In genomic region chr12:1544991-1545700, GRCh38 we compare ENCODE assay signal across 1 cellular context.
TF ChIP-seq lines count a peak whose summit lies in the region.

No MANE protein-coding gene starts in this region.

TF ChIP-seq in HCT116, 20 proteins besides CTCF, POLR2A, EP300 and RAD21 (continued from another document):
- no peak for TF ChIP-seq ZBTB33 (IDR thresholded peaks at IDR 0.05; ENCODE audit: extremely low read depth, insufficient replicate concordance, low read length)
- no peak for TF ChIP-seq MAX (IDR thresholded peaks at IDR 0.05)
- TF ChIP-seq EGR1 (IDR thresholded peaks at IDR 0.05; ENCODE audit: low read depth) = no peak
- TF ChIP-seq SP1 (IDR thresholded peaks at IDR 0.05; ENCODE audit: low read depth) = no peak
